Comparison of ENCODE assay signal across 17 cellular contexts in the genomic region with DNA sequence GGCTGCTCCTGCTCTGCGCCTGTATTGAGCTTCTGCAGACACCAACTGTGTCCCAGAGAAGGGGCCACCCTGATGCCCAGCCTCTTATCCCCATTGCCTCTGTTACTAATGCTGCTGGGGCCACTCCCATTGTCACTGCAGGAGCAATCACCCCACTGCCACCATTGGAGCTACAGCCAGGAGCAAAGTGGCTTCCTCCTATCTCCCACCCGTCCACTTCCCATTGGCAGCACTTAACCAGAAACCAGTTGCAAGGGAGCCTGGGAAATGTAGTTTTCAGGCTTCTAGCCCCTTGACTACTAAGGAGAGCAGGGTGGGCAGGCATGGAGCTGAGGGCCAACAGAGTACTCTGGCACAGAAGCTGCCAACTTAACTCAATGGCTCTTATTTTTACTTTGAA. TPM values are rescaled to one million over a fixed set of nuclear protein-coding genes. Genes with fewer than 3 reads are reported as not detected.
A peak's percentile ranks its signal among the peaks of the same experiment; 100 is the strongest.
DNase-seq lines count a peak whose midpoint lies in the region; ATAC-seq and TF ChIP-seq lines count a peak whose summit lies in the region.
"Had no signal": no experiment of that assay in that cellular context is flagged by ENCODE, and none has a peak within 500 bp of the region (broad histone marks: within the 10 kb centered on the region; RNA-seq: fewer than 3 reads in every experiment).

No MANE protein-coding gene starts in this region.

- H3K27me3 ChIP-seq in endodermal cell (ENCODE audit: control insufficient read depth, insufficient read depth, low read length, poor library complexity, severe bottlenecking): no peaks in the 10 kb centered on the region
- H3K27me3 ChIP-seq: gastrocnemius medialis had no signal

- H3K4me3 ChIP-seq in endodermal cell (ENCODE audit: low read length): no peak overlapping the region
- H3K4me3 ChIP-seq: gastrocnemius medialis had no signal

- no peaks in the 10 kb centered on the region for H3K36me3 ChIP-seq in endodermal cell (ENCODE audit: control insufficient read depth, insufficient read depth, low read length)
- H3K36me3 ChIP-seq: gastrocnemius medialis had no signal

- H3K27ac Mint-ChIP-seq in endodermal cell: no peak overlapping the region
- H3K27ac Mint-ChIP-seq in type B pancreatic cell: no peak overlapping the region
- H3K27ac Mint-ChIP-seq: HFFc6 had no signal

- ATAC-seq in Right ventricle myocardium superior (ENCODE audit: poor library complexity): no peak
- ATAC-seq: gastrocnemius medialis had no signal

- H3K36me3 Mint-ChIP-seq in endodermal cell (ENCODE audit: low read depth): no peaks in the 10 kb centered on the region
- H3K36me3 Mint-ChIP-seq in type B pancreatic cell: no peaks in the 10 kb centered on the region

- TF ChIP-seq CTCF in endodermal cell (conservative IDR thresholded peaks at IDR 0.05) (no peak), type B pancreatic cell (conservative IDR thresholded peaks at IDR 0.05) (no peak)

- no peak overlapping the region for H3K27ac ChIP-seq in endodermal cell (ENCODE audit: low read depth, low read length)
- H3K27ac ChIP-seq: C4-2B, gastrocnemius medialis, parathyroid adenoma had no signal

- no peaks in the 10 kb centered on the region for H3K9me3 ChIP-seq in endodermal cell (ENCODE audit: control insufficient read depth, low read length)
- H3K9me3 ChIP-seq: gastrocnemius medialis had no signal

- DNase-seq in cardiac septum (ENCODE audit: low spot score): peak; percentile 60
- DNase-seq in Right ventricle myocardium superior: no peak
- DNase-seq in NCI-H69 (lab: John Stamatoyannopoulos, UW): peak; percentile 32
- peak; percentile 84 for DNase-seq in endodermal cell
- DNase-seq in type B pancreatic cell (ENCODE audit: extremely low spot score, unreplicated experiment): peak; percentile 27
- DNase-seq in SW 1271 (lab: John Stamatoyannopoulos, UW): no peak
- DNase-seq in SHP77 treated with DMSO at 0.1 percent for 48 hours (lab: John Stamatoyannopoulos, UW): no peak
- DNase-seq in amygdala (lab: John Stamatoyannopoulos, UW): no peak
- DNase-seq: activated CD4-positive, CD25-positive, alpha-beta regulatory T cell; activated naive CD4-positive, alpha-beta T cell treated with anti-CD3 and anti-CD28 coated beads, Interleukin-2, amount 50 U/mL, for 16 hours; cortex of kidney; HFFc6; NCI-H1048; stimulated activated CD4-positive, alpha-beta T cell treated with anti-CD3 and anti-CD28 coated beads, Interleukin-1b, Interleukin-23, amount 100 ng/mL, for 48 hours had no signal

- H3K27me3 Mint-ChIP-seq in endodermal cell (ENCODE audit: insufficient read depth) (no peaks in the 10 kb centered on the region), type B pancreatic cell (no peaks in the 10 kb centered on the region)

- WGBS in endodermal cell (ENCODE audit: insufficient coverage in 1 of 2, insufficient read length in 1 of 2), 2 experiments: 79 to 100% methylated on average over 2 of the region's 2 CpGs

- H3K4me1 ChIP-seq in endodermal cell (ENCODE audit: control insufficient read depth, insufficient read depth, low read length): no peaks in the 10 kb centered on the region
- H3K4me1 ChIP-seq: parathyroid adenoma had no signal

- H3K4me3 Mint-ChIP-seq in endodermal cell (no peak overlapping the region), type B pancreatic cell (no peak overlapping the region)
- H3K4me3 Mint-ChIP-seq: HFFc6 had no signal

- peaks cover 3% of the 10 kb centered on the region for H3K4me1 Mint-ChIP-seq in endodermal cell
- H3K4me1 Mint-ChIP-seq in type B pancreatic cell (ENCODE audit: unreplicated experiment): peaks cover 19% of the 10 kb centered on the region

- no peaks in the 10 kb centered on the region for H3K9me3 Mint-ChIP-seq in endodermal cell
- no peaks in the 10 kb centered on the region for H3K9me3 Mint-ChIP-seq in type B pancreatic cell
- H3K9me3 Mint-ChIP-seq: HFFc6 had no signal

- no peak overlapping the region for H3K9ac ChIP-seq in endodermal cell (ENCODE audit: extremely low read depth, low read length, poor library complexity, severe bottlenecking)
- H3K9ac ChIP-seq: parathyroid adenoma had no signal

- intact Hi-C loops in cardiac septum (cut with DNase I) (no loop called here), Right ventricle myocardium superior (cut with DNase I) (no loop called here)

RNA-seq across cellular contexts. Expression of a gene that starts 55.9 kb away (rescaled TPM):
- total RNA-seq in cardiac septum: 35.7 TPM
- total RNA-seq in Right ventricle myocardium superior: 65.7 TPM
- total RNA-seq in endodermal cell: 10 to 100 TPM; 18.7 to 18.9 TPM
- polyA plus RNA-seq in endodermal cell (2013, experiment 1 of 2): 58.0 TPM
- polyA plus RNA-seq in endodermal cell (2013, experiment 2 of 2): 51.5 TPM
- total RNA-seq in type B pancreatic cell (ENCODE audit: low replicate concordance): 38.6 and 58.2 TPM in 2 replicates

Comparison
In these comparisons a context has a peak if more than half of its experiments do, and no peak if none do; other contexts are left out.
1. DNase-seq: peak in cardiac septum (single experiment), NCI-H69 (single experiment), endodermal cell (single experiment) and type B pancreatic cell (single experiment); none in Right ventricle myocardium superior (single experiment), SW 1271 (0 of 2), SHP77 treated with DMSO at 0.1 percent for 48 hours (single experiment) and amygdala (0 of 56).